ENCODE assay signal across 18 cellular contexts in the genomic region with DNA sequence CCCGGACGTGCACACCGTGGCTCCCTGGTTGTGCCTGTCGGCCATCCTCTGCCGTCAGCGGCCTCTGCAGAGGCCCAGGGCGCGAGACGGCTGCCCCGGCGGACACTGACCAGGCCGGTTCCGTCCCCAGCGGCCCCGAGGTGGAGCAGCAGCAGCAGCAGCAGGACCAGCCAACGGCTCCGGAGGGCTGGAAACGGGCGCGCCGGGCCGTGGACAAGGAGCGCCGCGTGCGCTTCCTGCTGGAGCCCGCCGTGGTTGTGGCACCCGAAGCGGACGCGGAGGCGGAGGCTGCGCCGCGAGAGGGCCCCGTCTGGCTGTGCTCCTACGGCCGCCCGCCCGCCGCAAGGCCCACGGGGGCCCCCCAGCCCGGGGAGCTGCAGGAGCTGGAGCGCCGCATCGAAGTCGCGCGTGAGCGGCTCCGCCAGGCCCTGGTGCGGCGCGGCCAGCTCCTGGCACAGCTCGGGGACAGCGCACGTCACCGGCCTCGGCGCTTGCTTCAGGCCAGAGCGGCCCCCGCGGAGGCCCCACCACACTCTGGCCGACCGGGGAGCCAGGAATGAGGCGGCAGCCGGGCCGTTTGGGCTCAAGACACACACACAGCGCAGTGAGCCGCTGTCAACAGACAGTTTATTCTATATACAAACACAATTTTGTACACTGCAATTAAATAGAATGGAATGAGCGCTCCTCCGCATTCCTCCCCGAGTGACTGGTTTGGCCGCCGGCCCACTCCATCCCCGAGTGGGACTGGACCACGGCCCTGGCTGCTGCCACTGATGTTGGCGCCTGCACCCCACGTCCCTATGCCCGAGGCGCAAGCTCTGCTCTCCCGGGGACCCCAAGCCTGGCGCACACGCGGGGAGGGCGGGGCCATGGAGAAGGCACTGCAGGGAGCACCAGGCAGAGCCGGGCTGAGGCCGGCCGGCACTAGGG. TPM values are rescaled to one million over a fixed set of nuclear protein-coding genes. Genes with fewer than 3 reads are reported as not detected.
A peak's percentile ranks its signal among the peaks of the same experiment; 100 is the strongest.
DNase-seq lines count a peak whose midpoint lies in the region; ATAC-seq, FAIRE-seq and TF ChIP-seq lines count a peak whose summit lies in the region.
"Had no signal": no experiment of that assay in that cellular context is flagged by ENCODE, and none has a peak within 500 bp of the region (broad histone marks: within the 10 kb centered on the region; RNA-seq: fewer than 3 reads in every experiment).

No MANE protein-coding gene starts in this region.

- H3K36me3 ChIP-seq in lung (ENCODE audit: control insufficient read depth in 2 of 2, insufficient read depth in 2 of 2, low read length in 2 of 2), result peaks cover 20 to 61% of the 10 kb centered on the region in 2 donors
- peaks cover 43% of the 10 kb centered on the region for H3K36me3 ChIP-seq in effector memory CD4-positive, alpha-beta T cell (ENCODE audit: control insufficient read depth, insufficient read depth, low read length)

- peak; percentile 22 for ATAC-seq in lung (ENCODE audit: insufficient read depth, low FRiP score)
- ATAC-seq: stimulated activated naive B cell treated with anti-CD40 and anti-IgM and Interleukin-4, amounts not matched to agents 10 μg/mL and 1 μg/mL and 100 μg/mL, for 72 hours; T-helper 17 cell had no signal

- H3K4me1 ChIP-seq in lung (ENCODE audit: control insufficient read depth in 2 of 2, insufficient read depth in 2 of 2, low read length in 2 of 2), result no peaks in the 10 kb centered on the region
- H3K4me1 ChIP-seq in effector memory CD4-positive, alpha-beta T cell (ENCODE audit: control insufficient read depth, insufficient read depth, low read length, poor library complexity, severe bottlenecking), result no peaks in the 10 kb centered on the region

- no peak for TF ChIP-seq POLR2A in GM12891 (IDR thresholded peaks at IDR 0.05; ENCODE audit: low read depth, low read length)

- H3K4me3 ChIP-seq in cardiac fibroblast (replicated peaks in 1 of 2; ENCODE audit: low read depth in 2 of 2, low read length in 2 of 2) (no peak overlapping the region), lung (no peak overlapping the region)
- H3K4me3 ChIP-seq in effector memory CD4-positive, alpha-beta T cell (ENCODE audit: insufficient read depth, low read depth, low read length, poor library complexity, severe bottlenecking), result no peak overlapping the region
- H3K4me3 ChIP-seq: psoas muscle had no signal

- H3K27ac ChIP-seq in lung (ENCODE audit: low read depth in 1 of 2, low read length in 1 of 2), result peak overlapping the region in 1 of 2 donors; percentile 8
- H3K27ac ChIP-seq in effector memory CD4-positive, alpha-beta T cell (ENCODE audit: insufficient read depth, low read length, poor library complexity, severe bottlenecking), result no peak overlapping the region
- H3K27ac ChIP-seq: psoas muscle had no signal

- H3K27me3 ChIP-seq in lung (ENCODE audit: control insufficient read depth, insufficient read depth), result no peaks in the 10 kb centered on the region
- no peaks in the 10 kb centered on the region for H3K27me3 ChIP-seq in effector memory CD4-positive, alpha-beta T cell (replicated peaks; ENCODE audit: control insufficient read depth, insufficient read depth, low read length, poor library complexity, severe bottlenecking)

- TF ChIP-seq CTCF in cardiac fibroblast (IDR thresholded peaks at IDR 0.05; ENCODE audit: low read depth, low read length), result no peak
- TF ChIP-seq CTCF in lung (IDR thresholded peaks at IDR 0.05; ENCODE audit: control extremely low read depth, extremely low read depth), result no peak

- DNase-seq in GM12891 (ENCODE audit: insufficient read length, low spot score) (no peak), cardiac fibroblast (ENCODE audit: low read depth in 2 of 2) (peak; percentile 53 to 78), lung (ENCODE audit: low spot score) (no peak)
- no peak for DNase-seq in stimulated activated CD4-positive, alpha-beta T cell treated with anti-CD3 and anti-CD28 coated beads, Interleukin-4, amount 100 ng/mL, for 4 hours
- DNase-seq in effector memory CD4-positive, alpha-beta T cell, result no peak
- DNase-seq in stimulated activated CD4-positive, alpha-beta T cell treated with anti-CD3 and anti-CD28 coated beads, Interleukin-1b, Interleukin-23, amount 100 ng/mL, for 48 hours, result no peak
- DNase-seq: activated CD4-positive, alpha-beta memory T cell treated with anti-CD3 and anti-CD28 coated beads, Interleukin-2, amount 10 ng/mL, durations not matched to agents 7 days and 5 days; activated gamma-delta T cell treated with Interleukin-2 at 50 U/mL for 16 hours; AML-193; DMS79; NCI-H1092; NCI-H345; OCI-M1; stimulated activated naive B cell treated with anti-CD40 and anti-IgM and Interleukin-4, amounts not matched to agents 10 μg/mL and 1 μg/mL and 100 μg/mL, for 72 hours; T-helper 17 cell had no signal

- 81 to 85% methylated on average over 85 to 90 of the region's 90 CpGs for WGBS in lung, 2 donors

- peaks cover 0 to 2% of the 10 kb centered on the region in 2 donors for H3K9me3 ChIP-seq in lung (ENCODE audit: control insufficient read depth in 2 of 2, insufficient read depth in 1 of 2, low read length in 1 of 2)
- H3K9me3 ChIP-seq in effector memory CD4-positive, alpha-beta T cell (ENCODE audit: control insufficient read depth, low read length), result no peaks in the 10 kb centered on the region
- H3K9me3 ChIP-seq: psoas muscle had no signal

- no peak for FAIRE-seq in GM12891 (lab: Jason Lieb, UNC)
- FAIRE-seq: GM12892 had no signal

TF ChIP-seq in GM12891, 5 proteins besides CTCF, POLR2A, EP300 and RAD21:
- no peak for TF ChIP-seq POU2F2 (IDR thresholded peaks at IDR 0.05; ENCODE audit: low read depth, low read length)
- no peak for TF ChIP-seq TAF1 (IDR thresholded peaks at IDR 0.05; ENCODE audit: low read depth, low read length)
- TF ChIP-seq PAX5 (IDR thresholded peaks at IDR 0.05; ENCODE audit: insufficient read depth, low read length, severe bottlenecking), result no peak
- TF ChIP-seq POLR2AphosphoS5 (IDR thresholded peaks at IDR 0.05; ENCODE audit: low read depth, low read length), result peak; percentile 50; the same call in 1 of the 2 replicates
- no peak for TF ChIP-seq SPI1 (IDR thresholded peaks at IDR 0.05; ENCODE audit: low read depth, low read length)

RNA-seq across cellular contexts. Expression of gene GRIN3B, which starts 9.1 kb away (rescaled TPM):
- polyA plus RNA-seq in GM12891 (2012; ENCODE audit: low read depth, missing spikeins), result 0.06 TPM
- total RNA-seq in lung, result 10 to 100 TPM in 1 of 2 donors, 1 to 10 TPM in 1; 2.6 to 11.6 TPM
- polyA plus RNA-seq in lung, result 1 to 10 TPM; 1.3 to 2.3 TPM

RNA-seq across cellular contexts. Expression of gene TMEM259, which starts 11.6 kb away (rescaled TPM):
- polyA plus RNA-seq in GM12891 (2012; ENCODE audit: low read depth, missing spikeins), result 82.3 TPM
- total RNA-seq in lung, result 100 to 1,000 TPM in 1 of 2 donors, 10 to 100 TPM in 1; 61.1 to 195 TPM
- 100 to 1,000 TPM; 194 to 262 TPM for polyA plus RNA-seq in lung

RNA-seq across cellular contexts. Expression of gene RNU6-2, which starts 12.0 kb away (rescaled TPM):
- not detected for polyA plus RNA-seq in GM12891 (2012; ENCODE audit: low read depth, missing spikeins)
- total RNA-seq in lung, result not detected
- not detected for polyA plus RNA-seq in lung
- total RNA-seq: activated CD4-positive, alpha-beta memory T cell treated with anti-CD3 and anti-CD28 coated beads, Interleukin-2, amount 10 ng/mL, durations not matched to agents 7 days and 5 days; mononuclear cell; psoas muscle; T-helper 17 cell had no signal
- polyA plus RNA-seq: psoas muscle had no signal

RNA-seq across cellular contexts. Expression of gene CNN2, which starts 17.1 kb away (rescaled TPM):
- 101 TPM for polyA plus RNA-seq in GM12891 (2012; ENCODE audit: low read depth, missing spikeins)
- total RNA-seq in lung, result 100 to 1,000 TPM; 161 to 236 TPM
- polyA plus RNA-seq in lung, result 100 to 1,000 TPM; 162 to 198 TPM

RNA-seq across cellular contexts. Expression of gene WDR18, which starts 25.2 kb away (rescaled TPM):
- polyA plus RNA-seq in GM12891 (2012; ENCODE audit: low read depth, missing spikeins), result 44.1 TPM
- 10 to 100 TPM; 36.6 to 60.2 TPM for total RNA-seq in lung
- polyA plus RNA-seq in lung, result 10 to 100 TPM; 43.4 to 48.0 TPM

Comparison
In these comparisons a context has a peak if more than half of its experiments do, and no peak if none do; other contexts are left out.
1. DNase-seq: peak in cardiac fibroblast (2 of 2); none in GM12891 (single experiment), lung (single experiment), stimulated activated CD4-positive, alpha-beta T cell treated with anti-CD3 and anti-CD28 coated beads, Interleukin-4, amount 100 ng/mL, for 4 hours (0 of 2), effector memory CD4-positive, alpha-beta T cell (0 of 3) and stimulated activated CD4-positive, alpha-beta T cell treated with anti-CD3 and anti-CD28 coated beads, Interleukin-1b, Interleukin-23, amount 100 ng/mL, for 48 hours (single experiment).